ENCODE assay signal across 1 cellular context in the genomic region with DNA sequence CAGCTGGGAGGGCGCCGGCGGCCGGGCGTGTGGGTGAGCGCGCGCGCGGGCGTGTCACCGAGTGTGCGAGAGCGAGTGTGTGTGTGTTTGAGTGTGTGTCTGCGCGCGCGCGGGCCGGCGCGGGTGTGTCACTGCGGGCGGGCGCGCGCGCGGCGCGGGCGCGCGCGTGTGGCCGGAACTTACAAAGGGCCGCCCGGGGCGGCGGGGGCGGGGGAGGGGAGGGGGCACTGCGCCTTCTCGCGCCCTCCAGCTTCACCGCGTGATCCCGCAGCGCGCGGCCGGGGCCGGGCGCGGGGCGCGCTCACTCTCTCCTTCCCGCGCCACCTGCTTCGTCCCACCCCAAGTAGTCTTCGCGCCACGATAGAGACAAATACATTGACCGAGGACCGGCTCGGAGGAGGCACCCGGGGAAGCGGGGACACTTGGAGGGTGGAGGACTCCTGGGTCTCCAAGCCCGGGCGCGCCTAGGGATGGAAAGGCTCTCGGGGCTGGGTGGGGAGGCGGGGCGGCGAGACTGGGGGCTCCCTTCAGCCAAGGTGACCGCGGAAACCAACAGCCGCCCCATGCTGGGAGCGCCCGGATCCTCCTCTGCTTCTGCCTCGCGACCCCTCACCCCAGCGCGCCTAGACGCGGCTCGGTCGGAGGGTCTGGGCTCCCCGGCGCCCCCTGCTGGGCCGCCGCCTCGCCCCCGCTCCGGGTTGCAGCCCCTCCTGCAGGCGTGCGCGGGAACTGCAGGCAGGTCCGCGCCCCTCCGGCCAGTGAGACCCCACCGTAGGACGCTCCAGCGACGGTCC.
A peak's percentile ranks its signal among the peaks of the same experiment; 100 is the strongest.
TF ChIP-seq lines count a peak whose summit lies in the region.

A gene with protein sequence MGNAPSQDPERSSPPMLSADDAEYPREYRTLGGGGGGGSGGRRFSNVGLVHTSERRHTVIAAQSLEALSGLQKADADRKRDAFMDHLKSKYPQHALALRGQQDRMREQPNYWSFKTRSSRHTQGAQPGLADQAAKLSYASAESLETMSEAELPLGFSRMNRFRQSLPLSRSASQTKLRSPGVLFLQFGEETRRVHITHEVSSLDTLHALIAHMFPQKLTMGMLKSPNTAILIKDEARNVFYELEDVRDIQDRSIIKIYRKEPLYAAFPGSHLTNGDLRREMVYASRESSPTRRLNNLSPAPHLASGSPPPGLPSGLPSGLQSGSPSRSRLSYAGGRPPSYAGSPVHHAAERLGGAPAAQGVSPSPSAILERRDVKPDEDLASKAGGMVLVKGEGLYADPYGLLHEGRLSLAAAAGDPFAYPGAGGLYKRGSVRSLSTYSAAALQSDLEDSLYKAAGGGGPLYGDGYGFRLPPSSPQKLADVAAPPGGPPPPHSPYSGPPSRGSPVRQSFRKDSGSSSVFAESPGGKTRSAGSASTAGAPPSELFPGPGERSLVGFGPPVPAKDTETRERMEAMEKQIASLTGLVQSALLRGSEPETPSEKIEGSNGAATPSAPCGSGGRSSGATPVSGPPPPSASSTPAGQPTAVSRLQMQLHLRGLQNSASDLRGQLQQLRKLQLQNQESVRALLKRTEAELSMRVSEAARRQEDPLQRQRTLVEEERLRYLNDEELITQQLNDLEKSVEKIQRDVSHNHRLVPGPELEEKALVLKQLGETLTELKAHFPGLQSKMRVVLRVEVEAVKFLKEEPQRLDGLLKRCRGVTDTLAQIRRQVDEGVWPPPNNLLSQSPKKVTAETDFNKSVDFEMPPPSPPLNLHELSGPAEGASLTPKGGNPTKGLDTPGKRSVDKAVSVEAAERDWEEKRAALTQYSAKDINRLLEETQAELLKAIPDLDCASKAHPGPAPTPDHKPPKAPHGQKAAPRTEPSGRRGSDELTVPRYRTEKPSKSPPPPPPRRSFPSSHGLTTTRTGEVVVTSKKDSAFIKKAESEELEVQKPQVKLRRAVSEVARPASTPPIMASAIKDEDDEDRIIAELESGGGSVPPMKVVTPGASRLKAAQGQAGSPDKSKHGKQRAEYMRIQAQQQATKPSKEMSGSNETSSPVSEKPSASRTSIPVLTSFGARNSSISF (minus strand): TSS at position 101 of the 794 bp plus-strand sequence. CDS start 247 bp downstream, outside the sequence.

TF ChIP-seq in HepG2, 621 proteins besides CTCF, POLR2A, EP300 and RAD21 (continued from another document and continues in another):
- TF ChIP-seq, protein P1, sequence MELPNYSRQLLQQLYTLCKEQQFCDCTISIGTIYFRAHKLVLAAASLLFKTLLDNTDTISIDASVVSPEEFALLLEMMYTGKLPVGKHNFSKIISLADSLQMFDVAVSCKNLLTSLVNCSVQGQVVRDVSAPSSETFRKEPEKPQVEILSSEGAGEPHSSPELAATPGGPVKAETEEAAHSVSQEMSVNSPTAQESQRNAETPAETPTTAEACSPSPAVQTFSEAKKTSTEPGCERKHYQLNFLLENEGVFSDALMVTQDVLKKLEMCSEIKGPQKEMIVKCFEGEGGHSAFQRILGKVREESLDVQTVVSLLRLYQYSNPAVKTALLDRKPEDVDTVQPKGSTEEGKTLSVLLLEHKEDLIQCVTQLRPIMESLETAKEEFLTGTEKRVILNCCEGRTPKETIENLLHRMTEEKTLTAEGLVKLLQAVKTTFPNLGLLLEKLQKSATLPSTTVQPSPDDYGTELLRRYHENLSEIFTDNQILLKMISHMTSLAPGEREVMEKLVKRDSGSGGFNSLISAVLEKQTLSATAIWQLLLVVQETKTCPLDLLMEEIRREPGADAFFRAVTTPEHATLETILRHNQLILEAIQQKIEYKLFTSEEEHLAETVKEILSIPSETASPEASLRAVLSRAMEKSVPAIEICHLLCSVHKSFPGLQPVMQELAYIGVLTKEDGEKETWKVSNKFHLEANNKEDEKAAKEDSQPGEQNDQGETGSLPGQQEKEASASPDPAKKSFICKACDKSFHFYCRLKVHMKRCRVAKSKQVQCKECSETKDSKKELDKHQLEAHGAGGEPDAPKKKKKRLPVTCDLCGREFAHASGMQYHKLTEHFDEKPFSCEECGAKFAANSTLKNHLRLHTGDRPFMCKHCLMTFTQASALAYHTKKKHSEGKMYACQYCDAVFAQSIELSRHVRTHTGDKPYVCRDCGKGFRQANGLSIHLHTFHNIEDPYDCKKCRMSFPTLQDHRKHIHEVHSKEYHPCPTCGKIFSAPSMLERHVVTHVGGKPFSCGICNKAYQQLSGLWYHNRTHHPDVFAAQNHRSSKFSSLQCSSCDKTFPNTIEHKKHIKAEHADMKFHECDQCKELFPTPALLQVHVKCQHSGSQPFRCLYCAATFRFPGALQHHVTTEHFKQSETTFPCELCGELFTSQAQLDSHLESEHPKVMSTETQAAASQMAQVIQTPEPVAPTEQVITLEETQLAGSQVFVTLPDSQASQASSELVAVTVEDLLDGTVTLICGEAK (IDR thresholded peaks at IDR 0.05): no peak
- TF ChIP-seq, protein P1 (CRISPR knock-in tag; IDR thresholded peaks at IDR 0.05): peak; percentile 48; the same call in 1 of the 2 replicates
- TF ChIP-seq, protein P2, sequence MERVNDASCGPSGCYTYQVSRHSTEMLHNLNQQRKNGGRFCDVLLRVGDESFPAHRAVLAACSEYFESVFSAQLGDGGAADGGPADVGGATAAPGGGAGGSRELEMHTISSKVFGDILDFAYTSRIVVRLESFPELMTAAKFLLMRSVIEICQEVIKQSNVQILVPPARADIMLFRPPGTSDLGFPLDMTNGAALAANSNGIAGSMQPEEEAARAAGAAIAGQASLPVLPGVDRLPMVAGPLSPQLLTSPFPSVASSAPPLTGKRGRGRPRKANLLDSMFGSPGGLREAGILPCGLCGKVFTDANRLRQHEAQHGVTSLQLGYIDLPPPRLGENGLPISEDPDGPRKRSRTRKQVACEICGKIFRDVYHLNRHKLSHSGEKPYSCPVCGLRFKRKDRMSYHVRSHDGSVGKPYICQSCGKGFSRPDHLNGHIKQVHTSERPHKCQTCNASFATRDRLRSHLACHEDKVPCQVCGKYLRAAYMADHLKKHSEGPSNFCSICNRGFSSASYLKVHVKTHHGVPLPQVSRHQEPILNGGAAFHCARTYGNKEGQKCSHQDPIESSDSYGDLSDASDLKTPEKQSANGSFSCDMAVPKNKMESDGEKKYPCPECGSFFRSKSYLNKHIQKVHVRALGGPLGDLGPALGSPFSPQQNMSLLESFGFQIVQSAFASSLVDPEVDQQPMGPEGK (CRISPR knock-in tag; IDR thresholded peaks at IDR 0.05): peak; percentile 79
- TF ChIP-seq FOSL2 (CRISPR knock-in tag; IDR thresholded peaks at IDR 0.05): no peak; the same call in 1 of the 2 replicates
- peak; percentile 89 for TF ChIP-seq ZNF768 (CRISPR knock-in tag; IDR thresholded peaks at IDR 0.05)
- no peak for TF ChIP-seq HOXA7 (CRISPR knock-in tag; IDR thresholded peaks at IDR 0.05)
- no peak for TF ChIP-seq RFX3 (CRISPR knock-in tag; IDR thresholded peaks at IDR 0.05)
- TF ChIP-seq, protein P3, sequence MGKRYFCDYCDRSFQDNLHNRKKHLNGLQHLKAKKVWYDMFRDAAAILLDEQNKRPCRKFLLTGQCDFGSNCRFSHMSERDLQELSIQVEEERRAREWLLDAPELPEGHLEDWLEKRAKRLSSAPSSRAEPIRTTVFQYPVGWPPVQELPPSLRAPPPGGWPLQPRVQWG (CRISPR knock-in tag; IDR thresholded peaks at IDR 0.05; ENCODE audit: borderline replicate concordance, low read depth): no peak
- TF ChIP-seq, protein P4, sequence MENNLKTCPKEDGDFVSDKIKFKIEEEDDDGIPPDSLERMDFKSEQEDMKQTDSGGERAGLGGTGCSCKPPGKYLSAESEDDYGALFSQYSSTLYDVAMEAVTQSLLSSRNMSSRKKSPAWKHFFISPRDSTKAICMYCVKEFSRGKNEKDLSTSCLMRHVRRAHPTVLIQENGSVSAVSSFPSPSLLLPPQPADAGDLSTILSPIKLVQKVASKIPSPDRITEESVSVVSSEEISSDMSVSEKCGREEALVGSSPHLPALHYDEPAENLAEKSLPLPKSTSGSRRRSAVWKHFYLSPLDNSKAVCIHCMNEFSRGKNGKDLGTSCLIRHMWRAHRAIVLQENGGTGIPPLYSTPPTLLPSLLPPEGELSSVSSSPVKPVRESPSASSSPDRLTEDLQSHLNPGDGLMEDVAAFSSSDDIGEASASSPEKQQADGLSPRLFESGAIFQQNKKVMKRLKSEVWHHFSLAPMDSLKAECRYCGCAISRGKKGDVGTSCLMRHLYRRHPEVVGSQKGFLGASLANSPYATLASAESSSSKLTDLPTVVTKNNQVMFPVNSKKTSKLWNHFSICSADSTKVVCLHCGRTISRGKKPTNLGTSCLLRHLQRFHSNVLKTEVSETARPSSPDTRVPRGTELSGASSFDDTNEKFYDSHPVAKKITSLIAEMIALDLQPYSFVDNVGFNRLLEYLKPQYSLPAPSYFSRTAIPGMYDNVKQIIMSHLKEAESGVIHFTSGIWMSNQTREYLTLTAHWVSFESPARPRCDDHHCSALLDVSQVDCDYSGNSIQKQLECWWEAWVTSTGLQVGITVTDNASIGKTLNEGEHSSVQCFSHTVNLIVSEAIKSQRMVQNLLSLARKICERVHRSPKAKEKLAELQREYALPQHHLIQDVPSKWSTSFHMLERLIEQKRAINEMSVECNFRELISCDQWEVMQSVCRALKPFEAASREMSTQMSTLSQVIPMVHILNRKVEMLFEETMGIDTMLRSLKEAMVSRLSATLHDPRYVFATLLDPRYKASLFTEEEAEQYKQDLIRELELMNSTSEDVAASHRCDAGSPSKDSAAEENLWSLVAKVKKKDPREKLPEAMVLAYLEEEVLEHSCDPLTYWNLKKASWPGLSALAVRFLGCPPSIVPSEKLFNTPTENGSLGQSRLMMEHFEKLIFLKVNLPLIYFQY (CRISPR knock-in tag; IDR thresholded peaks at IDR 0.05; ENCODE audit: borderline replicate concordance): peak; percentile 64; the same call in 1 of the 2 replicates
- peak; percentile 90 for TF ChIP-seq RCOR2 (CRISPR knock-in tag; IDR thresholded peaks at IDR 0.05)
- TF ChIP-seq ZNF766 (CRISPR knock-in tag; IDR thresholded peaks at IDR 0.05; ENCODE audit: borderline replicate concordance): no peak
- TF ChIP-seq SOX6 (IDR thresholded peaks at IDR 0.05): no peak
- TF ChIP-seq SOX6 (CRISPR knock-in tag; IDR thresholded peaks at IDR 0.05): no peak; the same call in 1 of the 2 replicates
- TF ChIP-seq ARHGAP35 (CRISPR knock-in tag; IDR thresholded peaks at IDR 0.05; ENCODE audit: borderline replicate concordance): no peak; the same call in 1 of the 2 replicates
- TF ChIP-seq, protein P5, sequence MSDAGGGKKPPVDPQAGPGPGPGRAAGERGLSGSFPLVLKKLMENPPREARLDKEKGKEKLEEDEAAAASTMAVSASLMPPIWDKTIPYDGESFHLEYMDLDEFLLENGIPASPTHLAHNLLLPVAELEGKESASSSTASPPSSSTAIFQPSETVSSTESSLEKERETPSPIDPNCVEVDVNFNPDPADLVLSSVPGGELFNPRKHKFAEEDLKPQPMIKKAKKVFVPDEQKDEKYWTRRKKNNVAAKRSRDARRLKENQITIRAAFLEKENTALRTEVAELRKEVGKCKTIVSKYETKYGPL (CRISPR knock-in tag; IDR thresholded peaks at IDR 0.05): no peak
- TF ChIP-seq, protein P6, sequence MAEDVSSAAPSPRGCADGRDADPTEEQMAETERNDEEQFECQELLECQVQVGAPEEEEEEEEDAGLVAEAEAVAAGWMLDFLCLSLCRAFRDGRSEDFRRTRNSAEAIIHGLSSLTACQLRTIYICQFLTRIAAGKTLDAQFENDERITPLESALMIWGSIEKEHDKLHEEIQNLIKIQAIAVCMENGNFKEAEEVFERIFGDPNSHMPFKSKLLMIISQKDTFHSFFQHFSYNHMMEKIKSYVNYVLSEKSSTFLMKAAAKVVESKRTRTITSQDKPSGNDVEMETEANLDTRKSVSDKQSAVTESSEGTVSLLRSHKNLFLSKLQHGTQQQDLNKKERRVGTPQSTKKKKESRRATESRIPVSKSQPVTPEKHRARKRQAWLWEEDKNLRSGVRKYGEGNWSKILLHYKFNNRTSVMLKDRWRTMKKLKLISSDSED (CRISPR knock-in tag; IDR thresholded peaks at IDR 0.05): no peak
- peak; percentile 76; the same call in 1 of the 2 replicates for TF ChIP-seq ZNF589 (CRISPR knock-in tag; conservative IDR thresholded peaks at IDR 0.05)
